In the genomic region with DNA sequence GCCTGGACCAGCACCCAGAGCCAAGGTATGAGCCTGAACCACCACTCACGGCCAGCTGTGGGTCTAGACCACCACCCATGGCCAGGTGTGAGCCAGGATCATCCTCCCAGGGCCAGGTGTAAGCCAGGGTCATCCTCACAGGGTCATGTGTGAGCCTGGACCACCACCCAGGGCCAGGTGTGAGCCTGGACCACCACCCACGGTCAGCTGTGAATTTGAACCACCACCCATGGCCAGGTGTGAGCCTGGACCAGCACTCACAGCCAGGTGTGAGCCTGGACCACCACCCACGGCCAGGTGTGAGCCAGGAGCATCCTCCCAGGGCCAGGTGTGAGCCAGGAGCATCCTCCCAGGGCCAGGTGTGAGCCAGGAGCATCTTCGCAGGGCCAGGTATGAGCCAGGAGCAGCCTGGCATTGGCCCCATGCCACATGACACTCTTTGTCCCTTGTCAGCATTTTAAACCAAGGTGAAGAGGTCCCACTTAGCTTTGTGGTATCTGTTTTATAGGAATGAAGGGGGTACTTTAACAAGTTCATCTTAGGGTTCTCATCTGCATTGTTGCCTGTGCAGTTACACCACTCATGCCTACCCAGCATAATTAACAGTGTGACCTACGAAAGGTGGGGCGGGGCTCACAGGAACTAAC, we compare ENCODE assay signal across 21 cellular contexts.
"Had no signal": no experiment of that assay in that cellular context is flagged by ENCODE, and none has a peak within 500 bp of the region (broad histone marks: within the 10 kb centered on the region; RNA-seq: fewer than 3 reads in every experiment).

No MANE protein-coding gene starts in this region.

- H3K36me3 ChIP-seq: ascending aorta, breast epithelium, left lung, sigmoid colon had no signal

- FAIRE-seq: frontal cortex, keratinocyte had no signal

- H3K27ac ChIP-seq: ascending aorta, breast epithelium, left lung, sigmoid colon, tibial nerve had no signal

- H3K27me3 ChIP-seq: ascending aorta, breast epithelium, left lung, sigmoid colon, tibial nerve had no signal

- H3K4me1 ChIP-seq: ascending aorta, breast epithelium had no signal

- H3K4me3 ChIP-seq: ascending aorta, breast epithelium, left lung, sigmoid colon, tibial nerve had no signal

- ATAC-seq: left lung had no signal

- DNase-seq: activated CD4-positive, alpha-beta T cell treated with anti-CD3 and anti-CD28 coated beads for 1 hour; activated CD8-positive, alpha-beta memory T cell treated with anti-CD3 and anti-CD28 coated beads for 24 hours; activated CD8-positive, alpha-beta memory T cell treated with anti-CD3 and anti-CD28 coated beads, Interleukin-2, amount 50 U/mL, for 48 hours; activated effector memory CD4-positive, alpha-beta T cell treated with anti-CD3 and anti-CD28 coated beads, Interleukin-2, amount 50 U/mL, for 16 hours; activated naive CD4-positive, alpha-beta T cell treated with anti-CD3 and anti-CD28 coated beads, Interleukin-2, amount 50 U/mL, for 16 hours; activated T-cell treated with anti-CD3 and anti-CD28 coated beads, Interleukin-2, amount 50 U/mL, for 48 hours; cerebellar nuclear complex; effector CD4-positive, alpha-beta T cell; hypothalamus; left lung; mammary epithelial cell; midbrain; nucleus accumbens; sigmoid colon; stimulated activated CD8-positive, alpha-beta memory T cell treated with anti-CD3 and anti-CD28 coated beads, Interleukin-4, amount 100 ng/mL, for 48 hours; stimulated activated naive CD4-positive, alpha-beta T cell had no signal
